Comparison of ENCODE assay signal across 13 cellular contexts in genomic region chrX:85379174-85379907, GRCh38. TPM values are rescaled to one million over a fixed set of nuclear protein-coding genes. Genes with fewer than 3 reads are reported as not detected.
DNase-seq lines count a peak whose midpoint lies in the region; ATAC-seq and TF ChIP-seq lines count a peak whose summit lies in the region.
"Had no signal": no experiment of that assay in that cellular context is flagged by ENCODE, and none has a peak within 500 bp of the region (broad histone marks: within the 10 kb centered on the region; RNA-seq: fewer than 3 reads in every experiment).

Gene POF1B, minus strand, starts transcription at chrX:85379665. Its CDS starts 211 bp downstream, at chrX:85379454.

- no peaks in the 10 kb centered on the region for H3K27me3 Mint-ChIP-seq in activated naive CD4-positive, alpha-beta T cell treated with anti-CD3 and anti-CD28 coated beads for 36 hours (ENCODE audit: low read depth)

- intact Hi-C loops in activated naive CD4-positive, alpha-beta T cell treated with anti-CD3 and anti-CD28 coated beads for 36 hours (cut with micrococcal nuclease) = no loop called here

- DNase-seq in activated naive CD4-positive, alpha-beta T cell treated with anti-CD3 and anti-CD28 coated beads for 36 hours = peak; percentile 2
- DNase-seq in activated naive CD4-positive, alpha-beta T cell treated with anti-CD3 and anti-CD28 coated beads, Interleukin-2, amount 50 U/mL, for 72 hours (ENCODE audit: low spot score in 2 of 2) = no peak
- DNase-seq in NCI-H526 (lab: John Stamatoyannopoulos, UW) = peak; percentile 84 to 87
- peak; percentile 64 for DNase-seq in epithelial cell of esophagus (ENCODE audit: low read depth)
- DNase-seq in ureter (ENCODE audit: low spot score) = peak; percentile 59
- no peak for DNase-seq in activated effector memory CD4-positive, alpha-beta T cell treated with Interleukin-2 at 50 U/mL for 16 hours
- DNase-seq in glomerular visceral epithelial cell (ENCODE audit: extremely low spot score) = no peak
- DNase-seq: dermis blood vessel endothelial cell; HFFc6; psoas muscle; stimulated activated CD8-positive, alpha-beta memory T cell treated with anti-CD3 and anti-CD28 coated beads, Interleukin-4, amount 100 ng/mL, for 48 hours had no signal

- H3K36me3 Mint-ChIP-seq in activated naive CD4-positive, alpha-beta T cell treated with anti-CD3 and anti-CD28 coated beads for 36 hours (ENCODE audit: low read depth) = no peaks in the 10 kb centered on the region
- no peaks in the 10 kb centered on the region for H3K36me3 Mint-ChIP-seq in activated naive CD4-positive, alpha-beta T cell treated with anti-CD3 and anti-CD28 coated beads, Interleukin-2, amount 50 U/mL, for 72 hours
- H3K36me3 Mint-ChIP-seq: T-cell had no signal

- H3K4me1 Mint-ChIP-seq in activated naive CD4-positive, alpha-beta T cell treated with anti-CD3 and anti-CD28 coated beads for 36 hours (ENCODE audit: low read depth) = no peaks in the 10 kb centered on the region

- no peak for ATAC-seq in activated naive CD4-positive, alpha-beta T cell treated with anti-CD3 and anti-CD28 coated beads, Interleukin-2, amount 50 U/mL, for 72 hours
- no peak for ATAC-seq in GM19452 (IDR thresholded peaks at IDR 0.05; ENCODE audit: unreplicated experiment)
- ATAC-seq: psoas muscle, T-cell had no signal

- H3K4me3 Mint-ChIP-seq in activated naive CD4-positive, alpha-beta T cell treated with anti-CD3 and anti-CD28 coated beads for 36 hours = no peak within 1 kb of the TSS
- H3K4me3 Mint-ChIP-seq: HFFc6, T-cell had no signal

- no peak within 1 kb of the TSS for H3K27ac Mint-ChIP-seq in activated naive CD4-positive, alpha-beta T cell treated with anti-CD3 and anti-CD28 coated beads for 36 hours
- H3K27ac Mint-ChIP-seq in activated naive CD4-positive, alpha-beta T cell treated with anti-CD3 and anti-CD28 coated beads, Interleukin-2, amount 50 U/mL, for 72 hours = no peak within 1 kb of the TSS
- H3K27ac Mint-ChIP-seq: HFFc6, T-cell had no signal

- H3K4me3 ChIP-seq in epithelial cell of esophagus (ENCODE audit: low read length) = peak within 1 kb of the TSS; percentile 40
- H3K4me3 ChIP-seq: psoas muscle had no signal

- no peaks in the 10 kb centered on the region for H3K9me3 Mint-ChIP-seq in activated naive CD4-positive, alpha-beta T cell treated with anti-CD3 and anti-CD28 coated beads for 36 hours
- no peaks in the 10 kb centered on the region for H3K9me3 Mint-ChIP-seq in activated naive CD4-positive, alpha-beta T cell treated with anti-CD3 and anti-CD28 coated beads, Interleukin-2, amount 50 U/mL, for 72 hours
- H3K9me3 Mint-ChIP-seq: HFFc6, T-cell had no signal

- TF ChIP-seq CTCF in epithelial cell of esophagus (IDR thresholded peaks at IDR 0.05; ENCODE audit: insufficient read depth, low read depth, low read length, missing control alignments) = no peak

- CTCF ChIA-PET in activated naive CD4-positive, alpha-beta T cell treated with anti-CD3 and anti-CD28 coated beads for 36 hours (lab: Charles Lee) = interaction anchor here (1.0 kb wide), 1 partner anchor 31 kb away, joined by 3 read pairs; no protein-coding TSS in a partner anchor

RNA-seq across cellular contexts. Expression of gene POF1B, which starts in this region (rescaled TPM):
- under 1 TPM; 0.12 to 0.19 TPM for total RNA-seq in activated naive CD4-positive, alpha-beta T cell treated with anti-CD3 and anti-CD28 coated beads for 36 hours
- total RNA-seq in activated naive CD4-positive, alpha-beta T cell treated with anti-CD3 and anti-CD28 coated beads, Interleukin-2, amount 50 U/mL, for 72 hours = under 1 TPM in 1 of 2 donors, not detected in 1; 0.09 TPM
- total RNA-seq in ureter = 46.8 TPM
- total RNA-seq: HFFc6 had no signal

Comparison
In these comparisons a context has a peak if more than half of its experiments do, and no peak if none do; other contexts are left out.
1. RNA of gene POF1B (total RNA-seq): 46.8 TPM in ureter (single experiment); 0.12 to 0.19 TPM in activated naive CD4-positive, alpha-beta T cell treated with anti-CD3 and anti-CD28 coated beads for 36 hours and 0.09 TPM in activated naive CD4-positive, alpha-beta T cell treated with anti-CD3 and anti-CD28 coated beads, Interleukin-2, amount 50 U/mL, for 72 hours; every median in the first group is over 10 times any median in the second.
2. Peak in DNase-seq in activated naive CD4-positive, alpha-beta T cell treated with anti-CD3 and anti-CD28 coated beads for 36 hours; RNA of the gene not detected or under 1 TPM.
3. DNase-seq: peak in NCI-H526 (2 of 2), epithelial cell of esophagus (single experiment) and ureter (single experiment); none in activated naive CD4-positive, alpha-beta T cell treated with anti-CD3 and anti-CD28 coated beads, Interleukin-2, amount 50 U/mL, for 72 hours (0 of 2), activated effector memory CD4-positive, alpha-beta T cell treated with Interleukin-2 at 50 U/mL for 16 hours (single experiment) and glomerular visceral epithelial cell (single experiment).